In the genomic region with DNA sequence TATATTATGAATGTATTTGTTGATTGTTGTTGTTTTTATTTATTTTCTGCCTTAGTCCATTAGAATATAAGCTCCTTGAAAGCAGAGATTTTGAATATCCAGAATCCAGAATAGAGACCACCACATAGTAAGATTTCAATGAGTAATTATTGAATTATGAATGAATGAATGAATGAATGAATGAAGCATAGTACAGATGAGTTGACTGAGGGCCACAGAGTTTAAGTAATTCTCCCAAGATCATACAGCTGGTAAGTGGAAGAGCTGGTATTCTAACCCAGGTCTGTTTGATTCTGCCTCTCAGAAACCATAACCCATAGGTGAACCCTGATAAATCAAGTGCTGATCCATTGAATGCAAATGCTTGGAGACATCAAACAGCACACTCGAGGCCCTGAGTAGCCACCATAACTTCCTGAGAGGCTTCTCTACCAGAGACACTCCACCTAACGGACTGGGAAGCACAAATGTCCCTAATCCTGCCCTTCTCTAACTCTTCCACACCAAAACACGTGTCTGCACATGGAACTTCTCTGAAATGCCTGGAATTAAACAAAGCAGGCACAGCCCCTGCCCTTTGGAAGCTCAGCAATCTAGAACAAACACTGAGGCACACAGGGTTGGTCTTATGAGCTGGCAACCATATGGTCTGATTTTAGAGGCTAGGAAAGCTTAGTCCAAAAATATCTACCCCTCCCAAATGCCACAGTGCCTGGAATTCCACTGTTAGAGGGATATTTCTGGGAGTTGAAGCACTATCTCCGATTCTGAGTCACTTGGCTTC, we compare ENCODE assay signal across 15 cellular contexts.
DNase-seq lines count a peak whose midpoint lies in the region; ATAC-seq, FAIRE-seq and TF ChIP-seq lines count a peak whose summit lies in the region.
"Had no signal": no experiment of that assay in that cellular context is flagged by ENCODE, and none has a peak within 500 bp of the region (broad histone marks: within the 10 kb centered on the region; RNA-seq: fewer than 3 reads in every experiment).

No MANE protein-coding gene starts in this region.

- WGBS in body of pancreas, 2 donors: 30 to 37% methylated on average over 4 of the region's 4 CpGs
- WGBS in HepG2 (ENCODE audit: low lambda C conversion rate): 7% methylated on average over 4 of the region's 4 CpGs

- H2AFZ ChIP-seq in HepG2 (ENCODE audit: low read length): peak overlapping the region; percentile 65

- peaks cover 59% of the 10 kb centered on the region for H3K4me1 ChIP-seq in body of pancreas
- peaks cover 85% of the 10 kb centered on the region for H3K4me1 ChIP-seq in HepG2 (ENCODE audit: insufficient read depth, low read length)

- H3K4me3 ChIP-seq in body of pancreas (no peak overlapping the region), HepG2 (replicated peaks in 1 of 3; ENCODE audit: insufficient read depth in 1 of 3, low read depth in 2 of 3, low read length in 3 of 3) (no peak overlapping the region)
- H3K4me3 ChIP-seq: K562, SK-N-MC had no signal

- intact Hi-C loops in body of pancreas (cut with DNase I) (no loop called here), HepG2 (cut with micrococcal nuclease; ENCODE audit: unreplicated experiment) (no loop called here)

- no peak for DNase-seq in activated naive CD8-positive, alpha-beta T cell treated with anti-CD3 and anti-CD28 coated beads, Interleukin-2, amount 50 U/mL, for 24 hours
- DNase-seq in body of pancreas: peak in 2 of 4 donors; percentile 24 to 36
- peak; percentile 90 for DNase-seq in HepG2 (ENCODE audit: low spot score)
- peak; percentile 18 for DNase-seq in urothelium cell line (ENCODE audit: low spot score)
- DNase-seq in activated naive CD4-positive, alpha-beta T cell treated with Interleukin-2 at 50 U/mL for 16 hours: no peak
- no peak for DNase-seq in effector CD8-positive, alpha-beta T cell (lab: John Stamatoyannopoulos, UW)
- DNase-seq: activated CD4-positive, alpha-beta memory T cell treated with anti-CD3 and anti-CD28 coated beads, Interleukin-2, amount 10 ng/mL, durations not matched to agents 7 days and 5 days; H7 had no signal

- peak; percentile 94 for FAIRE-seq in HepG2 (lab: Jason Lieb, UNC)
- FAIRE-seq in urothelium cell line (lab: Jason Lieb, UNC): no peak
- FAIRE-seq: K562, keratinocyte had no signal

- H4K20me1 ChIP-seq in HepG2 (ENCODE audit: insufficient read depth, low read length): no peaks in the 10 kb centered on the region

- peak overlapping the region; percentile 20 to 76 (median 42) for H3K27ac ChIP-seq in body of pancreas
- H3K27ac ChIP-seq in HepG2 (ENCODE audit: extremely low read length, insufficient read depth, low read length): peak overlapping the region; percentile 76
- H3K27ac ChIP-seq: SK-N-MC had no signal

- H3K27ac Mint-ChIP-seq in activated naive CD8-positive, alpha-beta T cell: peak overlapping the region; percentile 18
- no peak overlapping the region for H3K27ac Mint-ChIP-seq in activated naive CD8-positive, alpha-beta T cell treated with anti-CD3 and anti-CD28 coated beads, Interleukin-2, amount 50 U/mL, for 24 hours
- H3K27ac Mint-ChIP-seq: activated CD4-positive, alpha-beta memory T cell treated with anti-CD3 and anti-CD28 coated beads, Interleukin-2, amount 10 ng/mL, durations not matched to agents 7 days and 5 days; activated naive CD4-positive, alpha-beta T cell treated with anti-CD3 and anti-CD28 coated beads, Interleukin-2, amount 50 U/mL, for 72 hours; type B pancreatic cell had no signal

- H3K4me2 ChIP-seq in HepG2 (ENCODE audit: low read depth, low read length): peak overlapping the region; percentile 49

- ATAC-seq in activated naive CD8-positive, alpha-beta T cell treated with anti-CD3 and anti-CD28 coated beads, Interleukin-2, amount 50 U/mL, for 24 hours: no peak
- ATAC-seq in body of pancreas (peak; percentile 19), HepG2 (peak; percentile 77), HG02870 (IDR thresholded peaks at IDR 0.05; ENCODE audit: unreplicated experiment) (no peak)
- ATAC-seq: activated naive CD4-positive, alpha-beta T cell treated with anti-CD3 and anti-CD28 coated beads, Interleukin-2, amount 50 U/mL, for 72 hours; K562 had no signal

- peaks cover 3% of the 10 kb centered on the region for H3K36me3 Mint-ChIP-seq in activated naive CD8-positive, alpha-beta T cell
- no peaks in the 10 kb centered on the region for H3K36me3 Mint-ChIP-seq in activated naive CD8-positive, alpha-beta T cell treated with anti-CD3 and anti-CD28 coated beads, Interleukin-2, amount 50 U/mL, for 24 hours (ENCODE audit: low read depth)
- H3K36me3 Mint-ChIP-seq: type B pancreatic cell had no signal

- no peaks in the 10 kb centered on the region for H3K27me3 Mint-ChIP-seq in activated naive CD8-positive, alpha-beta T cell
- H3K27me3 Mint-ChIP-seq in activated naive CD8-positive, alpha-beta T cell treated with anti-CD3 and anti-CD28 coated beads, Interleukin-2, amount 50 U/mL, for 24 hours: no peaks in the 10 kb centered on the region
- H3K27me3 Mint-ChIP-seq: activated CD4-positive, alpha-beta memory T cell treated with anti-CD3 and anti-CD28 coated beads, Interleukin-2, amount 10 ng/mL, durations not matched to agents 7 days and 5 days; type B pancreatic cell had no signal

- CTCF ChIA-PET in HepG2 (lab: Yijun Ruan, JAX; ENCODE audit: low intra/inter-chr PET ratio, low total read pairs): no interaction called here

- no peaks in the 10 kb centered on the region for H3K9me3 Mint-ChIP-seq in activated naive CD8-positive, alpha-beta T cell (ENCODE audit: low read depth)
- H3K9me3 Mint-ChIP-seq in activated naive CD8-positive, alpha-beta T cell treated with anti-CD3 and anti-CD28 coated beads, Interleukin-2, amount 50 U/mL, for 24 hours: no peaks in the 10 kb centered on the region
- H3K9me3 Mint-ChIP-seq: type B pancreatic cell had no signal

- TF ChIP-seq RAD21 in HepG2 (CRISPR knock-in tag; IDR thresholded peaks at IDR 0.05): no peak

- no peak for TF ChIP-seq CTCF in body of pancreas (IDR thresholded peaks at IDR 0.05)
- TF ChIP-seq CTCF in HepG2 (CRISPR knock-in tag; IDR thresholded peaks at IDR 0.05): no peak

- no peaks in the 10 kb centered on the region for H3K79me2 ChIP-seq in HepG2 (ENCODE audit: insufficient read depth, low read length)

- TF ChIP-seq EP300 in HepG2 (IDR thresholded peaks at IDR 0.05; ENCODE audit: low read depth in 2 of 2, low read length in 2 of 2) (peak; percentile 9 to 61; a peak in 1 of 4 replicates), HepG2 (CRISPR knock-in tag; IDR thresholded peaks at IDR 0.05; ENCODE audit: borderline replicate concordance) (peak; percentile 58; the same call in 1 of the 2 replicates)

- no peaks in the 10 kb centered on the region for H3K9me3 ChIP-seq in body of pancreas
- no peaks in the 10 kb centered on the region for H3K9me3 ChIP-seq in HepG2 (ENCODE audit: low read length)

- peak overlapping the region; percentile 14 for H3K9ac ChIP-seq in HepG2 (ENCODE audit: insufficient read depth, low read depth, low read length)

- H3K27me3 ChIP-seq in body of pancreas (no peaks in the 10 kb centered on the region), HepG2 (ENCODE audit: control insufficient read depth in 1 of 2, insufficient read depth in 2 of 2, low read length in 2 of 2) (no peaks in the 10 kb centered on the region)

- no peaks in the 10 kb centered on the region for H3K36me3 ChIP-seq in body of pancreas (replicated peaks in 1 of 2; ENCODE audit: insufficient read depth in 1 of 2, low read depth in 2 of 2)
- H3K36me3 ChIP-seq in HepG2 (replicated peaks in 1 of 2; ENCODE audit: control insufficient read depth in 1 of 2, insufficient read depth in 2 of 2, low read length in 2 of 2): no peaks in the 10 kb centered on the region

- H3K4me3 Mint-ChIP-seq in activated naive CD8-positive, alpha-beta T cell: no peak overlapping the region
- H3K4me3 Mint-ChIP-seq in activated naive CD8-positive, alpha-beta T cell treated with anti-CD3 and anti-CD28 coated beads, Interleukin-2, amount 50 U/mL, for 24 hours: no peak overlapping the region
- H3K4me3 Mint-ChIP-seq: activated CD4-positive, alpha-beta memory T cell treated with anti-CD3 and anti-CD28 coated beads, Interleukin-2, amount 10 ng/mL, durations not matched to agents 7 days and 5 days; type B pancreatic cell had no signal

- in situ Hi-C loops in HepG2 (cut with HindIII; ENCODE audit: extremely low pct_ligation_motif_present, low pct_unique_long_range_greater_than_20kb): no loop called here

- POLR2A ChIA-PET in HepG2 (lab: Yijun Ruan, JAX): interaction anchor here (1.0 to 1.9 kb wide), 3 partner anchors 27 to 140 kb away, joined by 3 to 5 read pairs (median 4); no protein-coding TSS in a partner anchor

- TF ChIP-seq POLR2A in body of pancreas (IDR thresholded peaks at IDR 0.05) (no peak), HepG2 (IDR thresholded peaks at IDR 0.05; ENCODE audit: insufficient read depth in 1 of 2, low read depth in 2 of 2, low read length in 2 of 2) (no peak)

- no TSS peak for BruUV-seq in HepG2 (replicated peaks; lab: Mats Ljungman, UMichigan)

- peaks cover 36% of the 10 kb centered on the region for H3K4me1 Mint-ChIP-seq in activated naive CD8-positive, alpha-beta T cell (ENCODE audit: low read depth)
- peaks cover 38% of the 10 kb centered on the region for H3K4me1 Mint-ChIP-seq in activated naive CD8-positive, alpha-beta T cell treated with anti-CD3 and anti-CD28 coated beads, Interleukin-2, amount 50 U/mL, for 24 hours

TF ChIP-seq in HepG2, 621 proteins besides CTCF, POLR2A, EP300 and RAD21 (continues in another document):
- TF ChIP-seq, protein P1, sequence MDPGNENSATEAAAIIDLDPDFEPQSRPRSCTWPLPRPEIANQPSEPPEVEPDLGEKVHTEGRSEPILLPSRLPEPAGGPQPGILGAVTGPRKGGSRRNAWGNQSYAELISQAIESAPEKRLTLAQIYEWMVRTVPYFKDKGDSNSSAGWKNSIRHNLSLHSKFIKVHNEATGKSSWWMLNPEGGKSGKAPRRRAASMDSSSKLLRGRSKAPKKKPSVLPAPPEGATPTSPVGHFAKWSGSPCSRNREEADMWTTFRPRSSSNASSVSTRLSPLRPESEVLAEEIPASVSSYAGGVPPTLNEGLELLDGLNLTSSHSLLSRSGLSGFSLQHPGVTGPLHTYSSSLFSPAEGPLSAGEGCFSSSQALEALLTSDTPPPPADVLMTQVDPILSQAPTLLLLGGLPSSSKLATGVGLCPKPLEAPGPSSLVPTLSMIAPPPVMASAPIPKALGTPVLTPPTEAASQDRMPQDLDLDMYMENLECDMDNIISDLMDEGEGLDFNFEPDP (CRISPR knock-in tag; conservative IDR thresholded peaks at IDR 0.05): no peak
- TF ChIP-seq CHCHD3 (CRISPR knock-in tag; IDR thresholded peaks at IDR 0.05): no peak

Comparison
In these comparisons a context has a peak if more than half of its experiments do, and no peak if none do; other contexts are left out.
1. ATAC-seq: peak in body of pancreas (single experiment) and HepG2 (single experiment); none in activated naive CD8-positive, alpha-beta T cell treated with anti-CD3 and anti-CD28 coated beads, Interleukin-2, amount 50 U/mL, for 24 hours (single experiment) and HG02870 (single experiment).
2. DNase-seq: peak in HepG2 (single experiment) and urothelium cell line (single experiment); none in activated naive CD8-positive, alpha-beta T cell treated with anti-CD3 and anti-CD28 coated beads, Interleukin-2, amount 50 U/mL, for 24 hours (single experiment), activated naive CD4-positive, alpha-beta T cell treated with Interleukin-2 at 50 U/mL for 16 hours (single experiment) and effector CD8-positive, alpha-beta T cell (single experiment).